ENCODE assay signal across 11 cellular contexts in the genomic region with DNA sequence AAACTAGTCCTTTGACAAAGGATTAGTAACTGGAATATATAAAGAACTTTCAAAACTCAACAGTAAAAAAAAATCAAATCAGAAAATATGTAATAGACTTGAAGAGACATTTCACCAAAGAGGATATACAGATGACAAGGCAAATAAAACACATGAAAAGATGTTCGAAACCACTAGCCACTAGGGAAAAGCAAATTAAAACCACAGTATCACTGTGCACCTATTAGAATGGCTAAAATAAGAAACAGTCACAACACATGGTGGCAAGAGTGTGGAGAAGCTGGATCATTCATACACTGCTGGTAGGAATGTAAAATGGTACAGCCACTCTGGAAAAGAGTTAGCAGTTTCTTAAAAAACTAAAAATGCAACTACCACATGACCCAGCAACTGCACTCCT. TPM values are rescaled to one million over a fixed set of nuclear protein-coding genes. Genes with fewer than 3 reads are reported as not detected.
DNase-seq lines count a peak whose midpoint lies in the region; ATAC-seq and FAIRE-seq lines count a peak whose summit lies in the region.
"Had no signal": no experiment of that assay in that cellular context is flagged by ENCODE, and none has a peak within 500 bp of the region (broad histone marks: within the 10 kb centered on the region; RNA-seq: fewer than 3 reads in every experiment).

No MANE protein-coding gene starts in this region.

- H3K27me3 Mint-ChIP-seq in activated CD4-positive, alpha-beta memory T cell treated with anti-CD3 and anti-CD28 coated beads, Interleukin-2, amount 10 ng/mL, durations not matched to agents 7 days and 5 days: no peaks in the 10 kb centered on the region

- H3K4me1 Mint-ChIP-seq in activated CD4-positive, alpha-beta memory T cell treated with anti-CD3 and anti-CD28 coated beads, Interleukin-2, amount 10 ng/mL, durations not matched to agents 7 days and 5 days: peaks cover 85% of the 10 kb centered on the region

- DNase-seq in GM18507 (ENCODE audit: extremely low spot score, insufficient read length, low read depth): no peak
- DNase-seq in activated CD4-positive, alpha-beta memory T cell treated with anti-CD3 and anti-CD28 coated beads, Interleukin-2, amount 10 ng/mL, durations not matched to agents 7 days and 5 days: no peak
- peak; percentile 71 for DNase-seq in myocyte (ENCODE audit: low read depth)
- no peak for DNase-seq in superior temporal gyrus (ENCODE audit: extremely low spot score)
- DNase-seq in mucosa of gallbladder (ENCODE audit: low spot score): no peak
- DNase-seq in NCI-H1694 treated with DMSO at 0.1 percent for 48 hours (lab: John Stamatoyannopoulos, UW): no peak
- DNase-seq: cortex of kidney, NCI-H1436 treated with DMSO at 0.1 percent for 48 hours had no signal

- ATAC-seq in HG03342 (IDR thresholded peaks at IDR 0.05; ENCODE audit: unreplicated experiment): peak; percentile 34
- no peak for ATAC-seq in GM21619 (IDR thresholded peaks at IDR 0.05; ENCODE audit: unreplicated experiment)

- peaks cover 30% of the 10 kb centered on the region for H3K36me3 Mint-ChIP-seq in activated CD4-positive, alpha-beta memory T cell treated with anti-CD3 and anti-CD28 coated beads, Interleukin-2, amount 10 ng/mL, durations not matched to agents 7 days and 5 days (ENCODE audit: low read depth)

- H3K27ac Mint-ChIP-seq in activated CD4-positive, alpha-beta memory T cell treated with anti-CD3 and anti-CD28 coated beads, Interleukin-2, amount 10 ng/mL, durations not matched to agents 7 days and 5 days: peak overlapping the region; percentile 75

- POLR2A ChIA-PET in activated CD4-positive, alpha-beta memory T cell treated with anti-CD3 and anti-CD28 coated beads, Interleukin-2, amount 10 ng/mL, durations not matched to agents 7 days and 5 days (lab: Charles Lee): interaction anchor here (1.3 to 12.5 kb wide), 2 partner anchors 16 to 75 kb away, joined by 6 to 247 read pairs; partner anchors contain the start of genes RMND1 and ZBTB2

- FAIRE-seq in GM18507 (lab: Jason Lieb, UNC): peak; percentile 66
- FAIRE-seq: H54 had no signal

- H3K9me3 Mint-ChIP-seq in activated CD4-positive, alpha-beta memory T cell treated with anti-CD3 and anti-CD28 coated beads, Interleukin-2, amount 10 ng/mL, durations not matched to agents 7 days and 5 days: no peaks in the 10 kb centered on the region

- CTCF ChIA-PET in activated CD4-positive, alpha-beta memory T cell treated with anti-CD3 and anti-CD28 coated beads, Interleukin-2, amount 10 ng/mL, durations not matched to agents 7 days and 5 days (lab: Charles Lee): interaction anchor here (1.9 to 2.1 kb wide), 2 partner anchors 13 to 52 kb away, joined by 4 to 5 read pairs; no protein-coding TSS in a partner anchor

- peak overlapping the region; percentile 40 for H3K4me3 Mint-ChIP-seq in activated CD4-positive, alpha-beta memory T cell treated with anti-CD3 and anti-CD28 coated beads, Interleukin-2, amount 10 ng/mL, durations not matched to agents 7 days and 5 days

RNA-seq across cellular contexts. Expression of gene ZBTB2, which starts 14.9 kb away (rescaled TPM):
- 10 to 100 TPM; 23.5 to 23.8 TPM for total RNA-seq in activated CD4-positive, alpha-beta memory T cell treated with anti-CD3 and anti-CD28 coated beads, Interleukin-2, amount 10 ng/mL, durations not matched to agents 7 days and 5 days
- total RNA-seq in myocyte: 8.3 and 10.0 TPM in 2 replicates
- polyA plus RNA-seq in myocyte (2012): 6.2 TPM
- 9.1 TPM for total RNA-seq in mucosa of gallbladder
